Comparison of ENCODE assay signal across 1 cellular context in the genomic region with DNA sequence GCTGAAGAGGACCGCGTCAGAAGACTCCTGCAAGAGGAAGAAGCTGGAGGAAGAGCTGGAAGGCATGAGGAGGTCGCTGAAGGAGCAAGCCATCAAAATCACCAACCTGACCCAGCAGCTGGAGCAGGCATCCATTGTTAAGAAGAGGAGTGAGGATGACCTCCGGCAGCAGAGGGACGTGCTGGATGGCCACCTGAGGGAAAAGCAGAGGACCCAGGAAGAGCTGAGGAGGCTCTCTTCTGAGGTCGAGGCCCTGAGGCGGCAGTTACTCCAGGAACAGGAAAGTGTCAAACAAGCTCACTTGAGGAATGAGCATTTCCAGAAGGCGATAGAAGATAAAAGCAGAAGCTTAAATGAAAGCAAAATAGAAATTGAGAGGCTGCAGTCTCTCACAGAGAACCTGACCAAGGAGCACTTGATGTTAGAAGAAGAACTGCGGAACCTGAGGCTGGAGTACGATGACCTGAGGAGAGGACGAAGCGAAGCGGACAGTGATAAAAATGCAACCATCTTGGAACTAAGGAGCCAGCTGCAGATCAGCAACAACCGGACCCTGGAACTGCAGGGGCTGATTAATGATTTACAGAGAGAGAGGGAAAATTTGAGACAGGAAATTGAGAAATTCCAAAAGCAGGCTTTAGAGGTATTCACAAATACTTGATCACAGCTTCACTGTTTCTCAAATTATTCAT.
TF ChIP-seq lines count a peak whose summit lies in the region.

No MANE protein-coding gene starts in this region.

TF ChIP-seq in HepG2, 621 proteins besides CTCF, POLR2A, EP300 and RAD21 (continued from another document and continues in another):
- TF ChIP-seq, protein P1, sequence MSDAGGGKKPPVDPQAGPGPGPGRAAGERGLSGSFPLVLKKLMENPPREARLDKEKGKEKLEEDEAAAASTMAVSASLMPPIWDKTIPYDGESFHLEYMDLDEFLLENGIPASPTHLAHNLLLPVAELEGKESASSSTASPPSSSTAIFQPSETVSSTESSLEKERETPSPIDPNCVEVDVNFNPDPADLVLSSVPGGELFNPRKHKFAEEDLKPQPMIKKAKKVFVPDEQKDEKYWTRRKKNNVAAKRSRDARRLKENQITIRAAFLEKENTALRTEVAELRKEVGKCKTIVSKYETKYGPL (CRISPR knock-in tag; IDR thresholded peaks at IDR 0.05) = no peak
- TF ChIP-seq SIX1 (CRISPR knock-in tag; IDR thresholded peaks at IDR 0.05; ENCODE audit: borderline replicate concordance) = no peak
- peak; percentile 79 for TF ChIP-seq ZNF343 (CRISPR knock-in tag; IDR thresholded peaks at IDR 0.05)
- TF ChIP-seq ZC3H13 (CRISPR knock-in tag; IDR thresholded peaks at IDR 0.05) = no peak
- TF ChIP-seq CBX2 (IDR thresholded peaks at IDR 0.05; ENCODE audit: low read depth, low read length) = no peak
- TF ChIP-seq CBX2 (CRISPR knock-in tag; IDR thresholded peaks at IDR 0.05; ENCODE audit: low read depth) = no peak
- no peak for TF ChIP-seq MED13 (CRISPR knock-in tag; IDR thresholded peaks at IDR 0.05)
- TF ChIP-seq GTF2F1 (IDR thresholded peaks at IDR 0.05; ENCODE audit: low read length) = 0 out of 2 replicates have a peak, but pooled peaks have one; percentile 23
- TF ChIP-seq, protein P2, sequence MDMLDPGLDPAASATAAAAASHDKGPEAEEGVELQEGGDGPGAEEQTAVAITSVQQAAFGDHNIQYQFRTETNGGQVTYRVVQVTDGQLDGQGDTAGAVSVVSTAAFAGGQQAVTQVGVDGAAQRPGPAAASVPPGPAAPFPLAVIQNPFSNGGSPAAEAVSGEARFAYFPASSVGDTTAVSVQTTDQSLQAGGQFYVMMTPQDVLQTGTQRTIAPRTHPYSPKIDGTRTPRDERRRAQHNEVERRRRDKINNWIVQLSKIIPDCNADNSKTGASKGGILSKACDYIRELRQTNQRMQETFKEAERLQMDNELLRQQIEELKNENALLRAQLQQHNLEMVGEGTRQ (IDR thresholded peaks at IDR 0.05; ENCODE audit: low read depth, low read length) = no peak
- TF ChIP-seq, protein P2 (CRISPR knock-in tag; IDR thresholded peaks at IDR 0.05; ENCODE audit: borderline replicate concordance) = no peak
- TF ChIP-seq MATR3 (CRISPR knock-in tag; IDR thresholded peaks at IDR 0.05) = no peak
- 0 out of 2 replicates have a peak, but pooled peaks have one; percentile 13 for TF ChIP-seq ZNF205 (CRISPR knock-in tag; IDR thresholded peaks at IDR 0.05)
- no peak for TF ChIP-seq ZNF678 (CRISPR knock-in tag; IDR thresholded peaks at IDR 0.05)
- no peak for TF ChIP-seq ZNF543 (CRISPR knock-in tag; IDR thresholded peaks at IDR 0.05)
- TF ChIP-seq, protein P3, sequence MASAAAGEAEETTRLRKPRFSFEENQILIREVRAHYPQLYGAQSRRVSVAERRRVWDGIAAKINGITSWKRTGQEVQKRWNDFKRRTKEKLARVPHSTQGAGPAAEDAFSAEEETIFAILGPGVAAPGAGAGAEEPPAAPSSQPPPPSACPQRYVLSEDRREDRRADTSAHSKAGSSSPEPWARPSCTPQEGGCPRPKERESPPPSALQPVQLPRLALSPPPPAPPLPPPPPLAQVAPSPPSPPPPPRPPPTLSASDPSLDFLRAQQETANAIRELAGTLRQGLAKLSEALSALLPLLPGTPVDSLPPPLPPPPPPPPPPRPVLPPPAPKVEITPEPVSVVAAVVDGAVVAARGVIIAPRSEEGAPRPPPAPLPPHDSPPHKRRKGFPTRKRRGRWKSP (CRISPR knock-in tag; IDR thresholded peaks at IDR 0.05) = peak; percentile 49; the same call in 1 of the 2 replicates
- no peak for TF ChIP-seq MTA3 (CRISPR knock-in tag; IDR thresholded peaks at IDR 0.05)
- TF ChIP-seq ZNF7 (CRISPR knock-in tag; IDR thresholded peaks at IDR 0.05) = no peak
- TF ChIP-seq ATF7-NPFF (CRISPR knock-in tag; IDR thresholded peaks at IDR 0.05; ENCODE audit: low read depth) = no peak
- TF ChIP-seq ISX (CRISPR knock-in tag; conservative IDR thresholded peaks at IDR 0.05) = no peak
- TF ChIP-seq KDM1A (CRISPR knock-in tag; IDR thresholded peaks at IDR 0.05) = no peak
- TF ChIP-seq REPIN1 (CRISPR knock-in tag; IDR thresholded peaks at IDR 0.05; ENCODE audit: borderline replicate concordance, low read depth) = no peak; the same call in 1 of the 2 replicates
- TF ChIP-seq NFKB2 (CRISPR knock-in tag; IDR thresholded peaks at IDR 0.05; ENCODE audit: borderline replicate concordance) = peak; percentile 37; the same call in 1 of the 2 replicates
- TF ChIP-seq, protein P4, sequence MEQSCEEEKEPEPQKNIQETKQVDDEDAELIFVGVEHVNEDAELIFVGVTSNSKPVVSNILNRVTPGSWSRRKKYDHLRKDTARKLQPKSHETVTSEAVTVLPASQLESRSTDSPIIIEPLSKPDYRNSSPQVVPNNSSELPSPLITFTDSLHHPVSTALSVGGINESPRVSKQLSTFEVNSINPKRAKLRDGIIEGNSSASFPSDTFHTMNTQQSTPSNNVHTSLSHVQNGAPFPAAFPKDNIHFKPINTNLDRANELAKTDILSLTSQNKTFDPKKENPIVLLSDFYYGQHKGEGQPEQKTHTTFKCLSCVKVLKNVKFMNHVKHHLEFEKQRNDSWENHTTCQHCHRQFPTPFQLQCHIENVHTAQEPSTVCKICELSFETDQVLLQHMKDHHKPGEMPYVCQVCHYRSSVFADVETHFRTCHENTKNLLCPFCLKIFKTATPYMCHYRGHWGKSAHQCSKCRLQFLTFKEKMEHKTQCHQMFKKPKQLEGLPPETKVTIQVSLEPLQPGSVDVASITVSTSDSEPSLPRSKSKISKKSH (CRISPR knock-in tag; IDR thresholded peaks at IDR 0.05; ENCODE audit: borderline replicate concordance) = no peak; the same call in 1 of the 2 replicates
- TF ChIP-seq, protein P5, sequence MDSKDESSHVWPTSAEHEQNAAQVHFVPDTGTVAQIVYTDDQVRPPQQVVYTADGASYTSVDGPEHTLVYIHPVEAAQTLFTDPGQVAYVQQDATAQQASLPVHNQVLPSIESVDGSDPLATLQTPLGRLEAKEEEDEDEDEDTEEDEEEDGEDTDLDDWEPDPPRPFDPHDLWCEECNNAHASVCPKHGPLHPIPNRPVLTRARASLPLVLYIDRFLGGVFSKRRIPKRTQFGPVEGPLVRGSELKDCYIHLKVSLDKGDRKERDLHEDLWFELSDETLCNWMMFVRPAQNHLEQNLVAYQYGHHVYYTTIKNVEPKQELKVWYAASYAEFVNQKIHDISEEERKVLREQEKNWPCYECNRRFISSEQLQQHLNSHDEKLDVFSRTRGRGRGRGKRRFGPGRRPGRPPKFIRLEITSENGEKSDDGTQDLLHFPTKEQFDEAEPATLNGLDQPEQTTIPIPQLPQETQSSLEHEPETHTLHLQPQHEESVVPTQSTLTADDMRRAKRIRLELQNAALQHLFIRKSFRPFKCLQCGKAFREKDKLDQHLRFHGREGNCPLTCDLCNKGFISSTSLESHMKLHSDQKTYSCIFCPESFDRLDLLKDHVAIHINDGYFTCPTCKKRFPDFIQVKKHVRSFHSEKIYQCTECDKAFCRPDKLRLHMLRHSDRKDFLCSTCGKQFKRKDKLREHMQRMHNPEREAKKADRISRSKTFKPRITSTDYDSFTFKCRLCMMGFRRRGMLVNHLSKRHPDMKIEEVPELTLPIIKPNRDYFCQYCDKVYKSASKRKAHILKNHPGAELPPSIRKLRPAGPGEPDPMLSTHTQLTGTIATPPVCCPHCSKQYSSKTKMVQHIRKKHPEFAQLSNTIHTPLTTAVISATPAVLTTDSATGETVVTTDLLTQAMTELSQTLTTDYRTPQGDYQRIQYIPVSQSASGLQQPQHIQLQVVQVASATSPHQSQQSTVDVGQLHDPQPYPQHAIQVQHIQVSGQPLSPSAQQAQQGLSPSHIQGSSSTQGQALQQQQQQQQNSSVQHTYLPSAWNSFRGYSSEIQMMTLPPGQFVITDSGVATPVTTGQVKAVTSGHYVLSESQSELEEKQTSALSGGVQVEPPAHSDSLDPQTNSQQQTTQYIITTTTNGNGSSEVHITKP (CRISPR knock-in tag; IDR thresholded peaks at IDR 0.05; ENCODE audit: low read depth) = no peak
- TF ChIP-seq TSC22D2 (CRISPR knock-in tag; IDR thresholded peaks at IDR 0.05; ENCODE audit: borderline replicate concordance) = 0 out of 2 replicates have a peak, but pooled peaks have one; percentile 30
- no peak for TF ChIP-seq ZSCAN12 (CRISPR knock-in tag; IDR thresholded peaks at IDR 0.05)
- TF ChIP-seq, protein P6, sequence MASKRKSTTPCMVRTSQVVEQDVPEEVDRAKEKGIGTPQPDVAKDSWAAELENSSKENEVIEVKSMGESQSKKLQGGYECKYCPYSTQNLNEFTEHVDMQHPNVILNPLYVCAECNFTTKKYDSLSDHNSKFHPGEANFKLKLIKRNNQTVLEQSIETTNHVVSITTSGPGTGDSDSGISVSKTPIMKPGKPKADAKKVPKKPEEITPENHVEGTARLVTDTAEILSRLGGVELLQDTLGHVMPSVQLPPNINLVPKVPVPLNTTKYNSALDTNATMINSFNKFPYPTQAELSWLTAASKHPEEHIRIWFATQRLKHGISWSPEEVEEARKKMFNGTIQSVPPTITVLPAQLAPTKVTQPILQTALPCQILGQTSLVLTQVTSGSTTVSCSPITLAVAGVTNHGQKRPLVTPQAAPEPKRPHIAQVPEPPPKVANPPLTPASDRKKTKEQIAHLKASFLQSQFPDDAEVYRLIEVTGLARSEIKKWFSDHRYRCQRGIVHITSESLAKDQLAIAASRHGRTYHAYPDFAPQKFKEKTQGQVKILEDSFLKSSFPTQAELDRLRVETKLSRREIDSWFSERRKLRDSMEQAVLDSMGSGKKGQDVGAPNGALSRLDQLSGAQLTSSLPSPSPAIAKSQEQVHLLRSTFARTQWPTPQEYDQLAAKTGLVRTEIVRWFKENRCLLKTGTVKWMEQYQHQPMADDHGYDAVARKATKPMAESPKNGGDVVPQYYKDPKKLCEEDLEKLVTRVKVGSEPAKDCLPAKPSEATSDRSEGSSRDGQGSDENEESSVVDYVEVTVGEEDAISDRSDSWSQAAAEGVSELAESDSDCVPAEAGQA (IDR thresholded peaks at IDR 0.05; ENCODE audit: low read depth) = no peak
- TF ChIP-seq, protein P6 (CRISPR knock-in tag; IDR thresholded peaks at IDR 0.05; ENCODE audit: borderline replicate concordance) = no peak
- TF ChIP-seq, protein P7, sequence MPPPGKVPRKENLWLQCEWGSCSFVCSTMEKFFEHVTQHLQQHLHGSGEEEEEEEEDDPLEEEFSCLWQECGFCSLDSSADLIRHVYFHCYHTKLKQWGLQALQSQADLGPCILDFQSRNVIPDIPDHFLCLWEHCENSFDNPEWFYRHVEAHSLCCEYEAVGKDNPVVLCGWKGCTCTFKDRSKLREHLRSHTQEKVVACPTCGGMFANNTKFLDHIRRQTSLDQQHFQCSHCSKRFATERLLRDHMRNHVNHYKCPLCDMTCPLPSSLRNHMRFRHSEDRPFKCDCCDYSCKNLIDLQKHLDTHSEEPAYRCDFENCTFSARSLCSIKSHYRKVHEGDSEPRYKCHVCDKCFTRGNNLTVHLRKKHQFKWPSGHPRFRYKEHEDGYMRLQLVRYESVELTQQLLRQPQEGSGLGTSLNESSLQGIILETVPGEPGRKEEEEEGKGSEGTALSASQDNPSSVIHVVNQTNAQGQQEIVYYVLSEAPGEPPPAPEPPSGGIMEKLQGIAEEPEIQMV (CRISPR knock-in tag; IDR thresholded peaks at IDR 0.05; ENCODE audit: low read depth) = no peak
- TF ChIP-seq PAWR (CRISPR knock-in tag; IDR thresholded peaks at IDR 0.05; ENCODE audit: borderline replicate concordance) = no peak
- TF ChIP-seq RXRA (CRISPR knock-in tag; IDR thresholded peaks at IDR 0.05) = no peak; the same call in 1 of the 2 replicates
- no peak for TF ChIP-seq SMARCE1 (IDR thresholded peaks at IDR 0.05; ENCODE audit: borderline replicate concordance)
- TF ChIP-seq ERF (CRISPR knock-in tag; IDR thresholded peaks at IDR 0.05) = no peak
- TF ChIP-seq, protein P8, sequence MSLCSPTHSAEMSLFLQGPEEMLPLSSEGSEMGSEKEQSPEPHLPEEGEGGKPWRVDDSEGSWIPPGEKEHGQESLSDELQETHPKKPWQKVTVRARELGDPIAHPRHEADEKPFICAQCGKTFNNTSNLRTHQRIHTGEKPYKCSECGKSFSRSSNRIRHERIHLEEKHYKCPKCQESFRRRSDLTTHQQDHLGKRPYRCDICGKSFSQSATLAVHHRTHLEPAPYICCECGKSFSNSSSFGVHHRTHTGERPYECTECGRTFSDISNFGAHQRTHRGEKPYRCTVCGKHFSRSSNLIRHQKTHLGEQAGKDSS (CRISPR knock-in tag; IDR thresholded peaks at IDR 0.05; ENCODE audit: borderline replicate concordance, low read depth) = 0 out of 2 replicates have a peak, but pooled peaks have one; percentile 43
- TF ChIP-seq XRCC5 (optimal IDR thresholded peaks at IDR 0.05; ENCODE audit: low read length) = no peak
- no peak for TF ChIP-seq JUN (CRISPR knock-in tag; IDR thresholded peaks at IDR 0.05)
- peak; percentile 74; the same call in 1 of the 2 replicates for TF ChIP-seq ZNF766 (CRISPR knock-in tag; IDR thresholded peaks at IDR 0.05; ENCODE audit: borderline replicate concordance)
- TF ChIP-seq, protein P9, sequence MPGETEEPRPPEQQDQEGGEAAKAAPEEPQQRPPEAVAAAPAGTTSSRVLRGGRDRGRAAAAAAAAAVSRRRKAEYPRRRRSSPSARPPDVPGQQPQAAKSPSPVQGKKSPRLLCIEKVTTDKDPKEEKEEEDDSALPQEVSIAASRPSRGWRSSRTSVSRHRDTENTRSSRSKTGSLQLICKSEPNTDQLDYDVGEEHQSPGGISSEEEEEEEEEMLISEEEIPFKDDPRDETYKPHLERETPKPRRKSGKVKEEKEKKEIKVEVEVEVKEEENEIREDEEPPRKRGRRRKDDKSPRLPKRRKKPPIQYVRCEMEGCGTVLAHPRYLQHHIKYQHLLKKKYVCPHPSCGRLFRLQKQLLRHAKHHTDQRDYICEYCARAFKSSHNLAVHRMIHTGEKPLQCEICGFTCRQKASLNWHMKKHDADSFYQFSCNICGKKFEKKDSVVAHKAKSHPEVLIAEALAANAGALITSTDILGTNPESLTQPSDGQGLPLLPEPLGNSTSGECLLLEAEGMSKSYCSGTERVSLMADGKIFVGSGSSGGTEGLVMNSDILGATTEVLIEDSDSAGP (CRISPR knock-in tag; IDR thresholded peaks at IDR 0.05; ENCODE audit: borderline replicate concordance) = peak; percentile 59; the same call in 1 of the 2 replicates
- no peak for TF ChIP-seq KMT2B (CRISPR knock-in tag; IDR thresholded peaks at IDR 0.05)
